8 cellular contexts compared by ENCODE assay signal in genomic region chr4:138241281-138242075, GRCh38. TPM values are rescaled to one million over a fixed set of nuclear protein-coding genes. Genes with fewer than 3 reads are reported as not detected.
A peak's percentile ranks its signal among the peaks of the same experiment; 100 is the strongest.
DNase-seq lines count a peak whose midpoint lies in the region; TF ChIP-seq lines count a peak whose summit lies in the region.

No MANE protein-coding gene starts in this region.

- H3K4me3 ChIP-seq in GM06990 (replicated peaks; ENCODE audit: low read depth, low read length) = peak overlapping the region; percentile 55
- H3K4me3 ChIP-seq in HFF-Myc (replicated peaks; ENCODE audit: low read depth, low read length) = peak overlapping the region; percentile 61
- peak overlapping the region; percentile 18 to 70 (median 54) for H3K4me3 ChIP-seq in dorsolateral prefrontal cortex
- H3K4me3 ChIP-seq in neural cell (ENCODE audit: low read length) = peak overlapping the region; percentile 54

- H3K79me2 ChIP-seq in neural cell (replicated peaks; ENCODE audit: insufficient read depth, low read length) = no peaks in the 10 kb centered on the region

- no peaks in the 10 kb centered on the region for H3K9me2 ChIP-seq in neural cell (ENCODE audit: insufficient read depth, low read length)

- H3K9ac ChIP-seq in neural cell (ENCODE audit: low read length) = no peak overlapping the region

- H3K9me3 ChIP-seq in neural cell (ENCODE audit: low read length) = no peaks in the 10 kb centered on the region

- no peak for TF ChIP-seq CTCF in GM06990 (IDR thresholded peaks at IDR 0.05; ENCODE audit: insufficient read depth, low read length, poor library complexity, severe bottlenecking)
- TF ChIP-seq CTCF in HFF-Myc (IDR thresholded peaks at IDR 0.05; ENCODE audit: low read depth, low read length, missing control alignments) = no peak
- no peak for TF ChIP-seq CTCF in dorsolateral prefrontal cortex (IDR thresholded peaks at IDR 0.05 in 54 of 56, conservative IDR thresholded peaks at IDR 0.05 in 2 of 56; ENCODE audit: low read depth in 1 of 56, partially characterized antibody in 56 of 56)
- no peak for TF ChIP-seq CTCF in neural cell (IDR thresholded peaks at IDR 0.05; ENCODE audit: poor library complexity, severe bottlenecking)

- H3K27ac ChIP-seq in dorsolateral prefrontal cortex = peak overlapping the region in 58 of 59 donors; percentile 12 to 89 (median 66)
- H3K27ac ChIP-seq in neural cell (ENCODE audit: low read length) = no peak overlapping the region

- no peak overlapping the region for H2AFZ ChIP-seq in neural cell (ENCODE audit: low read depth, low read length)

- H4K20me1 ChIP-seq in neural cell (ENCODE audit: insufficient read depth) = no peaks in the 10 kb centered on the region

- peak overlapping the region; percentile 4 for H3K4me2 ChIP-seq in neural cell (ENCODE audit: low read length)

- H3K27me3 ChIP-seq in GM06990 (replicated peaks; ENCODE audit: control insufficient read depth, insufficient read depth, low read length) (no peaks in the 10 kb centered on the region), dorsolateral prefrontal cortex (no peaks in the 10 kb centered on the region), neural cell (ENCODE audit: insufficient read depth, low read depth, low read length) (no peaks in the 10 kb centered on the region)

- TF ChIP-seq EP300 in neural cell (conservative IDR thresholded peaks at IDR 0.05; ENCODE audit: poor library complexity, severe bottlenecking) = no peak

- DNase-seq in GM06990 (ENCODE audit: extremely low read depth, insufficient read length) (peak; percentile 22), HFF-Myc (ENCODE audit: extremely low read depth, low read depth) (no peak), RPMI7951 (ENCODE audit: low read depth) (peak; percentile 30), dorsolateral prefrontal cortex (no peak), cerebellar nuclear complex (lab: John Stamatoyannopoulos, UW) (no peak), Ammon's horn (ENCODE audit: low spot score) (no peak), activated gamma-delta T cell (lab: John Stamatoyannopoulos, UW) (no peak)

- intact Hi-C loops in dorsolateral prefrontal cortex (cut with DNase I) = no loop called here

- H3K36me3 ChIP-seq in GM06990 (ENCODE audit: control insufficient read depth, insufficient read depth, low read length) (no peaks in the 10 kb centered on the region), neural cell (ENCODE audit: insufficient read depth, low read length) (no peaks in the 10 kb centered on the region)

- no peaks in the 10 kb centered on the region for H3F3A ChIP-seq in neural cell (ENCODE audit: insufficient read depth, low read length, poor library complexity, severe bottlenecking)

- no peak for TF ChIP-seq RAD21 in neural cell (conservative IDR thresholded peaks at IDR 0.05)

TF ChIP-seq in neural cell, 6 proteins besides CTCF, POLR2A, EP300 and RAD21:
- no peak for TF ChIP-seq REST (IDR thresholded peaks at IDR 0.05; ENCODE audit: borderline replicate concordance)
- no peak for TF ChIP-seq MXI1 (conservative IDR thresholded peaks at IDR 0.05; ENCODE audit: poor library complexity, severe bottlenecking)
- no peak for TF ChIP-seq EZH2 (IDR thresholded peaks at IDR 0.05; ENCODE audit: borderline replicate concordance, insufficient read depth, low read length, poor library complexity, severe bottlenecking)
- TF ChIP-seq SMC3 (conservative IDR thresholded peaks at IDR 0.05; ENCODE audit: poor library complexity) = no peak
- no peak for TF ChIP-seq TAF1 (IDR thresholded peaks at IDR 0.05; ENCODE audit: low read depth)
- TF ChIP-seq POLR2AphosphoS5 (IDR thresholded peaks at IDR 0.05) = no peak
TF ChIP-seq in neural cell: peak in this region for 0.

RNA-seq across cellular contexts. Expression of gene SLC7A11, which starts 0.7 kb away (rescaled TPM):
- 6.1 and 7.1 TPM in 2 replicates for total RNA-seq in RPMI7951 (2014; rRNA removed; shearing (Covaris generic))
- 10 to 100 TPM; 11.1 to 72.6 (median 26.2) TPM for total RNA-seq in dorsolateral prefrontal cortex
- polyA plus RNA-seq in neural cell = 0.40 and 0.46 TPM in 2 replicates
- polyA minus RNA-seq in neural cell = 0.73 and 1.0 TPM in 2 replicates

Comparison
In these comparisons a context has a peak if more than half of its experiments do, and no peak if none do; other contexts are left out.
1. DNase-seq: peak in GM06990 (single experiment) and RPMI7951 (single experiment); none in HFF-Myc (single experiment), dorsolateral prefrontal cortex (0 of 10), cerebellar nuclear complex (0 of 2), Ammon's horn (single experiment) and activated gamma-delta T cell (single experiment).
2. Peak in every context shown above with its lines, with median percentiles within 50 percentile points of each other: H3K4me3 ChIP-seq.